8 cellular contexts compared by ENCODE assay signal in genomic region chr19:3035542-3036118, GRCh38. TPM values are rescaled to one million over a fixed set of nuclear protein-coding genes. Genes with fewer than 3 reads are reported as not detected.
DNase-seq lines count a peak whose midpoint lies in the region; ATAC-seq and TF ChIP-seq lines count a peak whose summit lies in the region.

No MANE protein-coding gene starts in this region.

- H3K4me3 Mint-ChIP-seq in activated naive CD8-positive, alpha-beta T cell = peak overlapping the region; percentile 91

- DNase-seq in GM06990 (ENCODE audit: extremely low read depth, insufficient read length) (peak; percentile 96), NCI-H1092 treated with DMSO at 0.1 percent for 48 hours (lab: John Stamatoyannopoulos, UW) (peak; percentile 99), glomerular visceral epithelial cell (ENCODE audit: extremely low spot score) (peak; percentile 99), occipital lobe (lab: John Stamatoyannopoulos, UW) (peak; percentile 95)

- H3K36me3 Mint-ChIP-seq in activated naive CD8-positive, alpha-beta T cell = no peaks in the 10 kb centered on the region

- H3K9me3 Mint-ChIP-seq in activated naive CD8-positive, alpha-beta T cell (ENCODE audit: low read depth) = no peaks in the 10 kb centered on the region

- TF ChIP-seq CTCF in GM06990 (IDR thresholded peaks at IDR 0.05; ENCODE audit: insufficient read depth, low read length, poor library complexity, severe bottlenecking) = no peak

- H3K4me3 ChIP-seq in GM06990 (replicated peaks; ENCODE audit: low read depth, low read length) = peak overlapping the region; percentile 71

- H3K27me3 Mint-ChIP-seq in activated naive CD8-positive, alpha-beta T cell = no peaks in the 10 kb centered on the region

- H3K27ac Mint-ChIP-seq in activated naive CD8-positive, alpha-beta T cell = peak overlapping the region; percentile 94

- H3K36me3 ChIP-seq in GM06990 (ENCODE audit: control insufficient read depth, insufficient read depth, low read length) = no peaks in the 10 kb centered on the region

- peak; percentile 82 for ATAC-seq in HG02610 (IDR thresholded peaks at IDR 0.05; ENCODE audit: unreplicated experiment)
- peak; percentile 91 for ATAC-seq in SK-N-SH treated with all-trans-retinoic acid at 6 μM for 48 hours

- peak overlapping the region; percentile 98 for H3K27ac ChIP-seq in temporal lobe (ENCODE audit: low read depth, low read length)

- no peaks in the 10 kb centered on the region for H3K27me3 ChIP-seq in GM06990 (replicated peaks; ENCODE audit: control insufficient read depth, insufficient read depth, low read length)

- peaks cover 23% of the 10 kb centered on the region for H3K4me1 Mint-ChIP-seq in activated naive CD8-positive, alpha-beta T cell (ENCODE audit: low read depth)

TF ChIP-seq in SK-N-SH treated with all-trans-retinoic acid at 6 μM for 48 hours, 23 proteins besides CTCF, POLR2A, EP300 and RAD21:
- peak; percentile 65; the same call in 1 of the 2 replicates for TF ChIP-seq PATZ1 (CRISPR knock-in tag; IDR thresholded peaks at IDR 0.05; ENCODE audit: borderline replicate concordance)
- TF ChIP-seq ZFP30 (CRISPR knock-in tag; IDR thresholded peaks at IDR 0.05) = no peak

RNA-seq across cellular contexts. Expression of gene TLE2, which starts 6.5 kb away (rescaled TPM):
- total RNA-seq in occipital lobe (6.1 TPM), temporal lobe (8.6 TPM)

RNA-seq across cellular contexts. Expression of gene TLE5, which starts 26.7 kb away (rescaled TPM):
- total RNA-seq in occipital lobe (95.8 TPM), temporal lobe (103 TPM)

RNA-seq across cellular contexts. Expression of gene TLE6, which starts 58.3 kb away (rescaled TPM):
- total RNA-seq in occipital lobe (0.16 TPM), temporal lobe (0.98 TPM)

RNA-seq across cellular contexts. Expression of gene GNA11, which starts 58.5 kb away (rescaled TPM):
- total RNA-seq in occipital lobe = 56.8 TPM
- 43.8 TPM for total RNA-seq in temporal lobe

Comparison
In these comparisons a context has a peak if more than half of its experiments do, and no peak if none do; other contexts are left out.
1. Peak in every context shown above with its lines: DNase-seq, ATAC-seq, H3K4me3 ChIP-seq and H3K27ac ChIP-seq.